Comparison of ENCODE assay signal across 23 cellular contexts in the genomic region with DNA sequence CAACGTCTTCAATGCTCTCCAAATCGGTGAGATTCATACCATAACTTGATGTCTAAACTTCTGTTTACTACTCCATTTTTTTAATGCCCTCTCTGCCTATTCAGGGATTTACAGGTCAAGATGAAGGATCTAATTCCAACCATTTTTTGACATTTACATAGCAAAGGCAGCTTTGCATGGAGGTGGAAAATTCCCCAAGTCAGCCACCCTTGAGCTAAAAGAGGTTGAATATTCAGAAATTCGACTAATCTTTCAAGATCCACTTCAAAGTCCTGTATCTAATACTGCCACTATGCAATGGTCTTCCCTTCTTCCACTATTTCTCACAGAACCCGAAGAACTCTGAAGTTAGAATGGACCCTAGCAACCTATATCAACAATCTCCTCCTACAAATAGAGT.
"Had no signal": no experiment of that assay in that cellular context is flagged by ENCODE, and none has a peak within 500 bp of the region (broad histone marks: within the 10 kb centered on the region; RNA-seq: fewer than 3 reads in every experiment).

No MANE protein-coding gene starts in this region.

- H3K4me3 Mint-ChIP-seq: activated CD4-positive, alpha-beta T cell treated with anti-CD3 and anti-CD28 coated beads, Interleukin-2, amount 10 ng/mL, durations not matched to agents 7 days and 5 days; activated CD8-positive, alpha-beta T cell treated with anti-CD3 and anti-CD28 coated beads, Interleukin-2, amount 10 ng/mL, durations not matched to agents 7 days and 5 days; central memory CD8-positive, alpha-beta T cell; naive B cell; stimulated activated effector memory CD8-positive, alpha-beta T cell treated with anti-CD3 and anti-CD28 coated beads, Interleukin-12 subunit alpha, Interleukin-12 subunit beta, amount 100 ng/mL, for 72 hours; stimulated activated naive CD8-positive, alpha-beta T cell treated with anti-CD3 and anti-CD28 coated beads, Interleukin-15, amount 100 ng/mL, for 72 hours; T-helper 17 cell; type B pancreatic cell had no signal

- ATAC-seq: activated CD8-positive, alpha-beta T cell treated with anti-CD3 and anti-CD28 coated beads, Interleukin-2, amount 10 ng/mL, durations not matched to agents 7 days and 5 days; activated naive CD4-positive, alpha-beta T cell treated with anti-CD3 and anti-CD28 coated beads, Interleukin-2, amount 50 U/mL, for 72 hours; gastrocnemius medialis; right lobe of liver; stimulated activated effector memory CD8-positive, alpha-beta T cell treated with anti-CD3 and anti-CD28 coated beads, Interleukin-12 subunit alpha, Interleukin-12 subunit beta, amount 100 ng/mL, for 72 hours; stimulated activated naive CD8-positive, alpha-beta T cell treated with anti-CD3 and anti-CD28 coated beads, Interleukin-15, amount 100 ng/mL, for 72 hours; T-helper 17 cell had no signal

- DNase-seq: activated CD4-positive, alpha-beta T cell treated with anti-CD3 and anti-CD28 coated beads, Interleukin-2, amount 10 ng/mL, durations not matched to agents 7 days and 5 days; activated CD4-positive, CD25-positive, alpha-beta regulatory T cell treated with anti-CD3 and anti-CD28 coated beads, Interleukin-2, amount 50 U/mL, for 72 hours; activated CD8-positive, alpha-beta T cell treated with anti-CD3 and anti-CD28 coated beads, Interleukin-2, amount 10 ng/mL, durations not matched to agents 7 days and 5 days; colonic mucosa; esophagus squamous epithelium; gastrocnemius medialis; hippocampal formation; islet precursor cell; left cardiac atrium; mesenchymal stem cell; naive B cell; nucleus accumbens; right lobe of liver; stimulated activated CD4-positive, alpha-beta T cell treated with anti-CD3 and anti-CD28 coated beads, Interleukin-1b, Interleukin-23, amount 100 ng/mL, for 48 hours; stimulated activated naive CD8-positive, alpha-beta T cell treated with anti-CD3 and anti-CD28 coated beads, Interleukin-15, amount 100 ng/mL, for 72 hours; SW 1271; T-helper 17 cell had no signal

- H3K27ac ChIP-seq: colonic mucosa, esophagus squamous epithelium, gastrocnemius medialis, right lobe of liver, skin epidermis, VCaP had no signal

- H3K27me3 ChIP-seq: colonic mucosa, esophagus squamous epithelium, gastrocnemius medialis, right lobe of liver had no signal

- H3K9me3 Mint-ChIP-seq: activated CD4-positive, alpha-beta T cell treated with anti-CD3 and anti-CD28 coated beads, Interleukin-2, amount 10 ng/mL, durations not matched to agents 7 days and 5 days; activated naive CD4-positive, alpha-beta T cell treated with anti-CD3 and anti-CD28 coated beads, Interleukin-2, amount 50 U/mL, for 72 hours; central memory CD8-positive, alpha-beta T cell; naive B cell; stimulated activated effector memory CD8-positive, alpha-beta T cell treated with anti-CD3 and anti-CD28 coated beads, Interleukin-12 subunit alpha, Interleukin-12 subunit beta, amount 100 ng/mL, for 72 hours; stimulated activated naive CD8-positive, alpha-beta T cell treated with anti-CD3 and anti-CD28 coated beads, Interleukin-15, amount 100 ng/mL, for 72 hours; type B pancreatic cell had no signal

- H3K36me3 ChIP-seq: colonic mucosa, gastrocnemius medialis, right lobe of liver had no signal

- H3K9me3 ChIP-seq: colonic mucosa, esophagus squamous epithelium, gastrocnemius medialis, right lobe of liver had no signal

- H3K4me1 ChIP-seq: colonic mucosa, right lobe of liver had no signal

- H3K4me3 ChIP-seq: colonic mucosa, esophagus squamous epithelium, gastrocnemius medialis, right lobe of liver, skin epidermis had no signal

- H3K27me3 Mint-ChIP-seq: activated CD4-positive, alpha-beta T cell treated with anti-CD3 and anti-CD28 coated beads, Interleukin-2, amount 10 ng/mL, durations not matched to agents 7 days and 5 days; central memory CD8-positive, alpha-beta T cell; naive B cell; stimulated activated naive CD8-positive, alpha-beta T cell treated with anti-CD3 and anti-CD28 coated beads, Interleukin-15, amount 100 ng/mL, for 72 hours; T-helper 17 cell; type B pancreatic cell had no signal

- H3K27ac Mint-ChIP-seq: activated CD4-positive, alpha-beta T cell treated with anti-CD3 and anti-CD28 coated beads, Interleukin-2, amount 10 ng/mL, durations not matched to agents 7 days and 5 days; activated CD8-positive, alpha-beta T cell treated with anti-CD3 and anti-CD28 coated beads, Interleukin-2, amount 10 ng/mL, durations not matched to agents 7 days and 5 days; activated naive CD4-positive, alpha-beta T cell treated with anti-CD3 and anti-CD28 coated beads, Interleukin-2, amount 50 U/mL, for 72 hours; stimulated activated effector memory CD8-positive, alpha-beta T cell treated with anti-CD3 and anti-CD28 coated beads, Interleukin-12 subunit alpha, Interleukin-12 subunit beta, amount 100 ng/mL, for 72 hours; stimulated activated naive CD8-positive, alpha-beta T cell treated with anti-CD3 and anti-CD28 coated beads, Interleukin-15, amount 100 ng/mL, for 72 hours; T-helper 17 cell; type B pancreatic cell had no signal
